ENCODE assay signal across 21 cellular contexts in genomic region chr5:77328926-77329647, GRCh38.
DNase-seq lines count a peak whose midpoint lies in the region; ATAC-seq and TF ChIP-seq lines count a peak whose summit lies in the region.
"Had no signal": no experiment of that assay in that cellular context is flagged by ENCODE, and none has a peak within 500 bp of the region (broad histone marks: within the 10 kb centered on the region; RNA-seq: fewer than 3 reads in every experiment).

No MANE protein-coding gene starts in this region.

- DNase-seq in activated T-cell treated with anti-CD3 and anti-CD28 coated beads, Interleukin-2, amount 50 U/mL, for 4 hours = no peak
- no peak for DNase-seq in activated T-cell treated with anti-CD3 and anti-CD28 coated beads, Interleukin-2, amount 50 U/mL, for 1 hour
- no peak for DNase-seq in activated CD8-positive, alpha-beta T cell treated with anti-CD3 and anti-CD28 coated beads for 36 hours
- no peak for DNase-seq in activated naive CD8-positive, alpha-beta T cell treated with anti-CD3 and anti-CD28 coated beads, Interleukin-2, amount 50 U/mL, for 24 hours
- DNase-seq in stimulated activated naive CD8-positive, alpha-beta T cell treated with anti-CD3 and anti-CD28 coated beads, Interleukin-15, Interleukin-2, amounts not matched to agents 100 U/mL and 50 U/mL, for 24 hours = no peak
- no peak for DNase-seq in NCI-H526 treated with DMSO at 0.1 percent for 48 hours (lab: John Stamatoyannopoulos, UW)
- DNase-seq in NOMO-1 treated with dmso at 0.1 percent for 144 hours (lab: John Stamatoyannopoulos, UW; ENCODE audit: unreplicated experiment) = no peak
- DNase-seq: activated B cell treated with CpG ODN at 0.5 μM for 24 hours; activated effector memory CD4-positive, alpha-beta T cell treated with Interleukin-2 at 50 U/mL for 16 hours; DMS53; effector CD4-positive, alpha-beta T cell; islet precursor cell; left ventricle myocardium superior; naive B cell; NCI-H1694 treated with DMSO at 0.1 percent for 48 hours; NCI-H524; ovary; SIG-M5; SW 1271 had no signal

- ATAC-seq in activated T-cell treated with anti-CD3 and anti-CD28 coated beads, Interleukin-2, amount 50 U/mL, for 4 hours = peak; percentile 67 to 70
- ATAC-seq in activated CD8-positive, alpha-beta T cell treated with anti-CD3 and anti-CD28 coated beads for 36 hours = peak; percentile 87
- peak; percentile 83 for ATAC-seq in activated naive CD8-positive, alpha-beta T cell treated with anti-CD3 and anti-CD28 coated beads, Interleukin-2, amount 50 U/mL, for 24 hours
- peak; percentile 74 for ATAC-seq in stimulated activated naive CD8-positive, alpha-beta T cell treated with anti-CD3 and anti-CD28 coated beads, Interleukin-15, Interleukin-2, amounts not matched to agents 100 U/mL and 50 U/mL, for 24 hours
- no peak for ATAC-seq in GM21723 (IDR thresholded peaks at IDR 0.05; ENCODE audit: unreplicated experiment)
- ATAC-seq: left ventricle myocardium superior, Panc1 had no signal

- H3K4me1 Mint-ChIP-seq in activated T-cell treated with anti-CD3 and anti-CD28 coated beads, Interleukin-2, amount 50 U/mL, for 4 hours (ENCODE audit: low read depth) = peaks cover 12% of the 10 kb centered on the region
- peaks cover 22% of the 10 kb centered on the region for H3K4me1 Mint-ChIP-seq in activated CD8-positive, alpha-beta T cell treated with anti-CD3 and anti-CD28 coated beads for 36 hours (ENCODE audit: low read depth)
- peaks cover 23% of the 10 kb centered on the region for H3K4me1 Mint-ChIP-seq in activated naive CD8-positive, alpha-beta T cell treated with anti-CD3 and anti-CD28 coated beads, Interleukin-2, amount 50 U/mL, for 24 hours
- H3K4me1 Mint-ChIP-seq: activated B cell treated with CpG ODN at 0.5 μM for 24 hours, naive B cell had no signal

- H3K4me3 Mint-ChIP-seq in activated T-cell treated with anti-CD3 and anti-CD28 coated beads, Interleukin-2, amount 50 U/mL, for 4 hours = no peak overlapping the region
- H3K4me3 Mint-ChIP-seq in activated CD8-positive, alpha-beta T cell treated with anti-CD3 and anti-CD28 coated beads for 36 hours = no peak overlapping the region
- H3K4me3 Mint-ChIP-seq in activated naive CD8-positive, alpha-beta T cell treated with anti-CD3 and anti-CD28 coated beads, Interleukin-2, amount 50 U/mL, for 24 hours = peak overlapping the region; percentile 4
- H3K4me3 Mint-ChIP-seq: activated B cell treated with CpG ODN at 0.5 μM for 24 hours, naive B cell had no signal

- H3K27ac Mint-ChIP-seq in activated CD8-positive, alpha-beta T cell treated with anti-CD3 and anti-CD28 coated beads for 36 hours = peak overlapping the region; percentile 77
- H3K27ac Mint-ChIP-seq in activated naive CD8-positive, alpha-beta T cell treated with anti-CD3 and anti-CD28 coated beads, Interleukin-2, amount 50 U/mL, for 24 hours = peak overlapping the region; percentile 61
- H3K27ac Mint-ChIP-seq: activated B cell treated with CpG ODN at 0.5 μM for 24 hours had no signal

- peaks cover 4% of the 10 kb centered on the region for H3K27me3 Mint-ChIP-seq in activated T-cell treated with anti-CD3 and anti-CD28 coated beads, Interleukin-2, amount 50 U/mL, for 4 hours (ENCODE audit: low read depth)
- H3K27me3 Mint-ChIP-seq in activated CD8-positive, alpha-beta T cell treated with anti-CD3 and anti-CD28 coated beads for 36 hours = peaks cover 7% of the 10 kb centered on the region
- H3K27me3 Mint-ChIP-seq in activated naive CD8-positive, alpha-beta T cell treated with anti-CD3 and anti-CD28 coated beads, Interleukin-2, amount 50 U/mL, for 24 hours = peaks cover 6% of the 10 kb centered on the region

- no peaks in the 10 kb centered on the region for H3K9me3 Mint-ChIP-seq in activated T-cell treated with anti-CD3 and anti-CD28 coated beads, Interleukin-2, amount 50 U/mL, for 4 hours
- no peaks in the 10 kb centered on the region for H3K9me3 Mint-ChIP-seq in activated CD8-positive, alpha-beta T cell treated with anti-CD3 and anti-CD28 coated beads for 36 hours
- no peaks in the 10 kb centered on the region for H3K9me3 Mint-ChIP-seq in activated naive CD8-positive, alpha-beta T cell treated with anti-CD3 and anti-CD28 coated beads, Interleukin-2, amount 50 U/mL, for 24 hours
- H3K9me3 Mint-ChIP-seq: activated B cell treated with CpG ODN at 0.5 μM for 24 hours, naive B cell had no signal

- POLR2A ChIA-PET in activated CD8-positive, alpha-beta T cell treated with anti-CD3 and anti-CD28 coated beads for 36 hours (lab: Charles Lee) = no interaction called here

- CTCF ChIA-PET in activated CD8-positive, alpha-beta T cell treated with anti-CD3 and anti-CD28 coated beads for 36 hours (lab: Charles Lee) = interaction anchor here (1.3 kb wide), 1 partner anchor 21 kb away, joined by 4 read pairs; no protein-coding TSS in a partner anchor

- intact Hi-C loops in activated CD8-positive, alpha-beta T cell treated with anti-CD3 and anti-CD28 coated beads for 36 hours (cut with micrococcal nuclease) = no loop called here

- TF ChIP-seq CTCF in activated CD8-positive, alpha-beta T cell treated with anti-CD3 and anti-CD28 coated beads for 36 hours (IDR thresholded peaks at IDR 0.05) = no peak

- no peaks in the 10 kb centered on the region for H3K36me3 Mint-ChIP-seq in activated T-cell treated with anti-CD3 and anti-CD28 coated beads, Interleukin-2, amount 50 U/mL, for 4 hours (ENCODE audit: insufficient read depth)
- no peaks in the 10 kb centered on the region for H3K36me3 Mint-ChIP-seq in activated CD8-positive, alpha-beta T cell treated with anti-CD3 and anti-CD28 coated beads for 36 hours (ENCODE audit: low read depth)
- no peaks in the 10 kb centered on the region for H3K36me3 Mint-ChIP-seq in activated naive CD8-positive, alpha-beta T cell treated with anti-CD3 and anti-CD28 coated beads, Interleukin-2, amount 50 U/mL, for 24 hours (ENCODE audit: low read depth)
- H3K36me3 Mint-ChIP-seq: naive B cell had no signal
